Comparison of ENCODE assay signal across 30 cellular contexts in the genomic region with DNA sequence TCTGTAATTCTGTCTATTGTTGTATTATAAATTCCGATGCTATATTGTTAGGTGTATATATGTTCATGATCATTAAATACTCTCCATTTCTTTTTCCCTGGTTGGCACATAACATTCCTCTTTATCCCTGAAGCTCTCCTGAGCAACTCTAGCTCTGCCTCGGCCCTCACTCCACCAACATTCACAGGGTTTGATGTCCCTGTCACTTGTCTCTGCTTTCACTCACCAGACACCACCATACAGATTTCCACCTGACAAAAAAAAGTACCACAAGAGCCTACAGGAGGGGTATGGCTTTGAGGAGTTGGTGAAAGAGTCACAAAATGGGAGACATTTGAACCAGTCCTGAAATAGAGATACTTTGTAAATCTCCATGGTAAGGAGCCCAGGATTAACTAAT. TPM values are rescaled to one million over a fixed set of nuclear protein-coding genes. Genes with fewer than 3 reads are reported as not detected.
"Had no signal": no experiment of that assay in that cellular context is flagged by ENCODE, and none has a peak within 500 bp of the region (broad histone marks: within the 10 kb centered on the region; RNA-seq: fewer than 3 reads in every experiment).

No MANE protein-coding gene starts in this region.

- H3K9me3 ChIP-seq: lower lobe of right lung, prostate gland, spleen, tibial artery, upper lobe of right lung, vagina had no signal

- ATAC-seq: left lobe of liver; lower lobe of right lung; sciatic nerve; stimulated activated memory B cell treated with anti-CD40 and anti-IgM and Interleukin-4, amounts not matched to agents 10 μg/mL and 1 μg/mL and 100 μg/mL, for 72 hours; upper lobe of right lung had no signal

- DNase-seq: cortex of kidney; dorsolateral prefrontal cortex; effector CD8-positive, alpha-beta T cell; foreskin melanocyte; head of caudate nucleus; hippocampal formation; kidney glomerular epithelial cell; lower lobe of right lung; occipital lobe; spleen; stimulated activated CD4-positive, alpha-beta T cell treated with anti-CD3 and anti-CD28 coated beads, Interleukin-15, amount 100 ng/mL, for 24 hours; stimulated activated CD4-positive, alpha-beta T cell treated with anti-CD3 and anti-CD28 coated beads, Interleukin-1b, Interleukin-23, amount 100 ng/mL, for 48 hours; stimulated activated CD4-positive, alpha-beta T cell treated with anti-CD3 and anti-CD28 coated beads, Interleukin-4, amount 100 ng/mL, for 24 hours; tibial artery; upper lobe of right lung had no signal

- H3K4me1 ChIP-seq: lower lobe of right lung, parathyroid adenoma, prostate gland, upper lobe of right lung had no signal

- H3K36me3 Mint-ChIP-seq: memory B cell; mesothelial cell of epicardium; stimulated activated memory B cell treated with anti-CD40 and anti-IgM and Interleukin-4, amounts not matched to agents 10 μg/mL and 1 μg/mL and 100 μg/mL, for 72 hours had no signal

- H3K27ac Mint-ChIP-seq: memory B cell; mesothelial cell of epicardium; nephron; stimulated activated memory B cell treated with anti-CD40 and anti-IgM and Interleukin-4, amounts not matched to agents 10 μg/mL and 1 μg/mL and 100 μg/mL, for 72 hours; stimulated activated naive CD8-positive, alpha-beta T cell treated with anti-CD3 and anti-CD28 coated beads, Interleukin-15, Interleukin-2, amounts not matched to agents 100 ng/mL and 50 ng/mL, for 24 hours had no signal

- H3K27ac ChIP-seq: dorsolateral prefrontal cortex, lower lobe of right lung, parathyroid adenoma, prostate gland, spleen, tibial artery, upper lobe of right lung, vagina had no signal

- H3K4me3 Mint-ChIP-seq: memory B cell; mesothelial cell of epicardium; nephron; stimulated activated memory B cell treated with anti-CD40 and anti-IgM and Interleukin-4, amounts not matched to agents 10 μg/mL and 1 μg/mL and 100 μg/mL, for 72 hours; stimulated activated naive CD8-positive, alpha-beta T cell treated with anti-CD3 and anti-CD28 coated beads, Interleukin-15, Interleukin-2, amounts not matched to agents 100 ng/mL and 50 ng/mL, for 24 hours had no signal

- H3K9me3 Mint-ChIP-seq: memory B cell; mesothelial cell of epicardium; stimulated activated memory B cell treated with anti-CD40 and anti-IgM and Interleukin-4, amounts not matched to agents 10 μg/mL and 1 μg/mL and 100 μg/mL, for 72 hours had no signal

- H3K27me3 ChIP-seq: vagina had no signal

- H3K36me3 ChIP-seq: lower lobe of right lung, prostate gland, spleen, tibial artery, upper lobe of right lung, vagina had no signal

- H3K4me3 ChIP-seq: dorsolateral prefrontal cortex, lower lobe of right lung, prostate gland, spleen, tibial artery, upper lobe of right lung, vagina had no signal

RNA-seq across cellular contexts. Expression of a gene that starts 8.8 kb away (rescaled TPM):
- total RNA-seq: left lobe of liver, myocyte, occipital lobe, renal cortical epithelial cell, sciatic nerve, skeletal muscle tissue, temporal lobe, vagina had no signal

RNA-seq across cellular contexts. Expression of a gene that starts 23.2 kb away (rescaled TPM):
- total RNA-seq: dorsolateral prefrontal cortex, left lobe of liver, lower lobe of right lung, mesothelial cell of epicardium, mucosa of gallbladder, myocyte, occipital lobe, prostate gland, renal cortical epithelial cell, sciatic nerve, skeletal muscle tissue, spleen, temporal lobe, upper lobe of right lung, vagina had no signal

RNA-seq across cellular contexts. Expression of a gene that starts 38.2 kb away (rescaled TPM):
- total RNA-seq: left lobe of liver, lower lobe of right lung, mesothelial cell of epicardium, mucosa of gallbladder, myocyte, occipital lobe, prostate gland, renal cortical epithelial cell, sciatic nerve, skeletal muscle tissue, spleen, temporal lobe, upper lobe of right lung, vagina had no signal

RNA-seq across cellular contexts. Expression of a gene that starts 53.4 kb away (rescaled TPM):
- total RNA-seq: dorsolateral prefrontal cortex, left lobe of liver, lower lobe of right lung, mesothelial cell of epicardium, mucosa of gallbladder, myocyte, occipital lobe, prostate gland, renal cortical epithelial cell, sciatic nerve, skeletal muscle tissue, spleen, temporal lobe, upper lobe of right lung, vagina had no signal
